1 cellular context compared by ENCODE assay signal in the genomic region with DNA sequence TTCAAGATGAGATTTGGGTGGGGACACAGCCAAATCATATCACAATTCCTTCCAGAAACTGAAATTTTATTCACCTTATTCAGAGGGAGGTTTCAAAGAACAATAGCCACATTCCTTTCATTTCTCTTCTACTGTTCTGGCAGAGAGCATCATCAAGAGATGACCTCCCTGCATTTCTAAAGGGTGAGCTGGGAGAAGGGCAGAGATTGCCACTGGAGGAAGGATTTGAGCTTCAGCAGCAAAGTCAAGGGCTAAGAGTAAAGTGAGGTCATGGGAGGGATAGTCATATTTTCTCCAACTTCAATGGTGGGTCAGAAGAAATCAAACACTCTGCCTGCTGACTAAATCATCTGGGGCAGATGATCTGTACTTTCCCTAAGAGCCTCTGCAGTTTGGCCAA.
TF ChIP-seq lines count a peak whose summit lies in the region.

No MANE protein-coding gene starts in this region.

TF ChIP-seq in GM23338, 12 proteins besides CTCF, POLR2A, EP300 and RAD21 (continued from another document):
- TF ChIP-seq NANOG (IDR thresholded peaks at IDR 0.05; ENCODE audit: borderline replicate concordance) (no peak), POLR2AphosphoS5 (IDR thresholded peaks at IDR 0.05; ENCODE audit: low read depth) (no peak), JUNB (IDR thresholded peaks at IDR 0.05; ENCODE audit: unreplicated experiment) (no peak), ZNF331 (CRISPR knock-in tag; IDR thresholded peaks at IDR 0.05; ENCODE audit: low read depth) (no peak), STAT1 (IDR thresholded peaks at IDR 0.05; ENCODE audit: unreplicated experiment) (no peak), EZH2phosphoT487 (IDR thresholded peaks at IDR 0.05; ENCODE audit: unreplicated experiment) (no peak), CREB1 (CRISPR knock-in tag; IDR thresholded peaks at IDR 0.05; ENCODE audit: low read depth) (no peak)
- TF ChIP-seq, protein P1, sequence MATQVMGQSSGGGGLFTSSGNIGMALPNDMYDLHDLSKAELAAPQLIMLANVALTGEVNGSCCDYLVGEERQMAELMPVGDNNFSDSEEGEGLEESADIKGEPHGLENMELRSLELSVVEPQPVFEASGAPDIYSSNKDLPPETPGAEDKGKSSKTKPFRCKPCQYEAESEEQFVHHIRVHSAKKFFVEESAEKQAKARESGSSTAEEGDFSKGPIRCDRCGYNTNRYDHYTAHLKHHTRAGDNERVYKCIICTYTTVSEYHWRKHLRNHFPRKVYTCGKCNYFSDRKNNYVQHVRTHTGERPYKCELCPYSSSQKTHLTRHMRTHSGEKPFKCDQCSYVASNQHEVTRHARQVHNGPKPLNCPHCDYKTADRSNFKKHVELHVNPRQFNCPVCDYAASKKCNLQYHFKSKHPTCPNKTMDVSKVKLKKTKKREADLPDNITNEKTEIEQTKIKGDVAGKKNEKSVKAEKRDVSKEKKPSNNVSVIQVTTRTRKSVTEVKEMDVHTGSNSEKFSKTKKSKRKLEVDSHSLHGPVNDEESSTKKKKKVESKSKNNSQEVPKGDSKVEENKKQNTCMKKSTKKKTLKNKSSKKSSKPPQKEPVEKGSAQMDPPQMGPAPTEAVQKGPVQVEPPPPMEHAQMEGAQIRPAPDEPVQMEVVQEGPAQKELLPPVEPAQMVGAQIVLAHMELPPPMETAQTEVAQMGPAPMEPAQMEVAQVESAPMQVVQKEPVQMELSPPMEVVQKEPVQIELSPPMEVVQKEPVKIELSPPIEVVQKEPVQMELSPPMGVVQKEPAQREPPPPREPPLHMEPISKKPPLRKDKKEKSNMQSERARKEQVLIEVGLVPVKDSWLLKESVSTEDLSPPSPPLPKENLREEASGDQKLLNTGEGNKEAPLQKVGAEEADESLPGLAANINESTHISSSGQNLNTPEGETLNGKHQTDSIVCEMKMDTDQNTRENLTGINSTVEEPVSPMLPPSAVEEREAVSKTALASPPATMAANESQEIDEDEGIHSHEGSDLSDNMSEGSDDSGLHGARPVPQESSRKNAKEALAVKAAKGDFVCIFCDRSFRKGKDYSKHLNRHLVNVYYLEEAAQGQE (IDR thresholded peaks at IDR 0.05; ENCODE audit: unreplicated experiment) = no peak
